In genomic region chr4:8940792-8941491, GRCh38 we compare ENCODE assay signal across 1 cellular context.
TF ChIP-seq lines count a peak whose summit lies in the region.

No MANE protein-coding gene starts in this region.

TF ChIP-seq in GM23338, 12 proteins besides CTCF, POLR2A, EP300 and RAD21 (continued from another document):
- TF ChIP-seq, protein P1, sequence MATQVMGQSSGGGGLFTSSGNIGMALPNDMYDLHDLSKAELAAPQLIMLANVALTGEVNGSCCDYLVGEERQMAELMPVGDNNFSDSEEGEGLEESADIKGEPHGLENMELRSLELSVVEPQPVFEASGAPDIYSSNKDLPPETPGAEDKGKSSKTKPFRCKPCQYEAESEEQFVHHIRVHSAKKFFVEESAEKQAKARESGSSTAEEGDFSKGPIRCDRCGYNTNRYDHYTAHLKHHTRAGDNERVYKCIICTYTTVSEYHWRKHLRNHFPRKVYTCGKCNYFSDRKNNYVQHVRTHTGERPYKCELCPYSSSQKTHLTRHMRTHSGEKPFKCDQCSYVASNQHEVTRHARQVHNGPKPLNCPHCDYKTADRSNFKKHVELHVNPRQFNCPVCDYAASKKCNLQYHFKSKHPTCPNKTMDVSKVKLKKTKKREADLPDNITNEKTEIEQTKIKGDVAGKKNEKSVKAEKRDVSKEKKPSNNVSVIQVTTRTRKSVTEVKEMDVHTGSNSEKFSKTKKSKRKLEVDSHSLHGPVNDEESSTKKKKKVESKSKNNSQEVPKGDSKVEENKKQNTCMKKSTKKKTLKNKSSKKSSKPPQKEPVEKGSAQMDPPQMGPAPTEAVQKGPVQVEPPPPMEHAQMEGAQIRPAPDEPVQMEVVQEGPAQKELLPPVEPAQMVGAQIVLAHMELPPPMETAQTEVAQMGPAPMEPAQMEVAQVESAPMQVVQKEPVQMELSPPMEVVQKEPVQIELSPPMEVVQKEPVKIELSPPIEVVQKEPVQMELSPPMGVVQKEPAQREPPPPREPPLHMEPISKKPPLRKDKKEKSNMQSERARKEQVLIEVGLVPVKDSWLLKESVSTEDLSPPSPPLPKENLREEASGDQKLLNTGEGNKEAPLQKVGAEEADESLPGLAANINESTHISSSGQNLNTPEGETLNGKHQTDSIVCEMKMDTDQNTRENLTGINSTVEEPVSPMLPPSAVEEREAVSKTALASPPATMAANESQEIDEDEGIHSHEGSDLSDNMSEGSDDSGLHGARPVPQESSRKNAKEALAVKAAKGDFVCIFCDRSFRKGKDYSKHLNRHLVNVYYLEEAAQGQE (IDR thresholded peaks at IDR 0.05; ENCODE audit: unreplicated experiment): no peak
- TF ChIP-seq EZH2phosphoT487 (IDR thresholded peaks at IDR 0.05; ENCODE audit: unreplicated experiment) (no peak), JUNB (IDR thresholded peaks at IDR 0.05; ENCODE audit: unreplicated experiment) (no peak), ZNF462 (CRISPR knock-in tag; IDR thresholded peaks at IDR 0.05) (no peak), CREB1 (CRISPR knock-in tag; IDR thresholded peaks at IDR 0.05; ENCODE audit: low read depth) (no peak), NANOG (IDR thresholded peaks at IDR 0.05; ENCODE audit: borderline replicate concordance) (no peak)
